In genomic region chr6:97757575-97757974, GRCh38 we compare ENCODE assay signal across 23 cellular contexts.
"Had no signal": no experiment of that assay in that cellular context is flagged by ENCODE, and none has a peak within 500 bp of the region (broad histone marks: within the 10 kb centered on the region; RNA-seq: fewer than 3 reads in every experiment).

No MANE protein-coding gene starts in this region.

- H3K79me2 ChIP-seq: hepatocyte had no signal

- H2AFZ ChIP-seq: hepatocyte had no signal

- H3K9me3 Mint-ChIP-seq: mesothelial cell of epicardium had no signal

- H3K4me1 Mint-ChIP-seq: immature natural killer cell, mesothelial cell of epicardium, naive B cell had no signal

- H3K4me3 Mint-ChIP-seq: immature natural killer cell, mesothelial cell of epicardium, naive B cell had no signal

- H3K4me2 ChIP-seq: hepatocyte had no signal

- DNase-seq: colonic mucosa; dermis blood vessel endothelial cell; dorsolateral prefrontal cortex; effector CD4-positive, alpha-beta T cell; effector memory CD4-positive, alpha-beta T cell; foreskin keratinocyte; heart left ventricle; hypothalamus; immature natural killer cell; islet precursor cell; kidney; kidney glomerular epithelial cell; left colon; left ventricle myocardium superior; lower lobe of right lung; mesenchymal stem cell; mucosa of descending colon; naive B cell had no signal

- H3K27me3 ChIP-seq: colonic mucosa, dorsolateral prefrontal cortex, esophagus muscularis mucosa, foreskin keratinocyte, gastroesophageal sphincter, heart left ventricle, hepatocyte had no signal

- H3K4me3 ChIP-seq: colonic mucosa, dorsolateral prefrontal cortex, esophagus muscularis mucosa, gastroesophageal sphincter, heart left ventricle, hepatocyte, lower lobe of right lung, mucosa of descending colon had no signal

- ATAC-seq: foreskin keratinocyte, gastroesophageal sphincter, heart left ventricle, left colon, left lobe of liver, left ventricle myocardium superior, lower lobe of right lung, mucosa of descending colon had no signal

- H3K27ac Mint-ChIP-seq: immature natural killer cell, mesothelial cell of epicardium, naive B cell had no signal

- H3K36me3 Mint-ChIP-seq: immature natural killer cell, mesothelial cell of epicardium, naive B cell had no signal

- H3K4me1 ChIP-seq: colonic mucosa, esophagus muscularis mucosa, foreskin keratinocyte, gastroesophageal sphincter, heart left ventricle, lower lobe of right lung had no signal

- H3K9me3 ChIP-seq: colonic mucosa, esophagus muscularis mucosa, gastroesophageal sphincter, heart left ventricle, lower lobe of right lung, mucosa of descending colon had no signal

- H3K36me3 ChIP-seq: colonic mucosa, esophagus muscularis mucosa, gastroesophageal sphincter, heart left ventricle, lower lobe of right lung had no signal

- H3K27ac ChIP-seq: colonic mucosa, dorsolateral prefrontal cortex, esophagus muscularis mucosa, foreskin keratinocyte, gastroesophageal sphincter, heart left ventricle, hepatocyte, lower lobe of right lung had no signal
